23 cellular contexts compared by ENCODE assay signal in the genomic region with DNA sequence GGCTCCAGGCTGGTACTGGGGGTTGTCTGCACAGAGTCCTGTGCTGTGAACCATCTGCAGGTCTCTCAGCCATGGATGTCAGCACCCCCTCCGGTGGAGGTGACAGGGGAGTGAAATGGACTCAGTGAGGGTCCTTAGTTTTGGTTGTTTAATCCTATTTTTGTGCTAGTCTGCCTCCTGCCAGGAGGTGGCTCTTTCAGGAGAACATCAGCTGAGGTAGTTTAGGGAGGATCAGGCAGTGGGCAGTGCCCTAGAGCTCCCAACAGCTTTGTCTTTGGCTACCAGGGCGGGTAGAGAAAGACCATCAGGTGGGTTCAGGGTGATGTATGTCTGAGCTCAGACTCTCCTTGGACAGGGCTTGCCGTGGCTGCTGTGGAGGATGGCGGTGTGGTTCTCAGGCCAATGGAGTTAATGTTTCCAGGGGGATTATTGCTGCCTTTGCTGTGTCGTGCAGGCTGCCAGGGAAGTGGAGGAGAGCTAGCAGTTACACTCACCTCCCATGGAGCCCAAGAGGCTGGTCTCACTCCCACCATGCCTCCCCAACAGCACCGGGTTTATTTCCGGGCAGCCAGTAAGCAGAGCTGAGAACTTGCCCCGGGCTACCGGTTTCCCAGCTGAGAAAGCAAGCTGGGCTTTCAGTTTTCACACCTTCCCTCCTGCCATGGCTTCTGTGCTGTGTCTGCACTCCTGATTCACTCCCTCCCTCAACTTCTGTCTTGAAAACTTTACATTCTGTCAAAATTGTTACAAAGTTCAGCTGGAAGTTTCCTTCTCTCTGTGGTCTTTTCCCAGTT.
"Had no signal": no experiment of that assay in that cellular context is flagged by ENCODE, and none has a peak within 500 bp of the region (broad histone marks: within the 10 kb centered on the region; RNA-seq: fewer than 3 reads in every experiment).

No MANE protein-coding gene starts in this region.

- H3K27me3 Mint-ChIP-seq: activated naive CD8-positive, alpha-beta T cell treated with anti-CD3 and anti-CD28 coated beads for 36 hours; activated T-cell treated with anti-CD3 and anti-CD28 coated beads, Interleukin-2, amount 50 U/mL, for 24 hours; activated T-helper 17 cell treated with anti-CD3 and anti-CD28 coated beads, Interleukin-2, amount 50 U/mL, for 72 hours; central memory CD8-positive, alpha-beta T cell; naive B cell; stimulated activated naive CD8-positive, alpha-beta T cell treated with anti-CD3 and anti-CD28 coated beads, Interleukin-15, Interleukin-2, amounts not matched to agents 100 ng/mL and 50 ng/mL, for 24 hours; T-cell had no signal

- H3K4me3 ChIP-seq: breast epithelium, colonic mucosa, dorsolateral prefrontal cortex, heart left ventricle, thyroid gland, upper lobe of right lung had no signal

- H3K36me3 Mint-ChIP-seq: activated naive CD8-positive, alpha-beta T cell treated with anti-CD3 and anti-CD28 coated beads for 36 hours; naive B cell; T-cell had no signal

- H3K36me3 ChIP-seq: breast epithelium, colonic mucosa, heart left ventricle, thyroid gland, upper lobe of right lung, WERI-Rb-1 had no signal

- H3K4me1 Mint-ChIP-seq: activated naive CD8-positive, alpha-beta T cell treated with anti-CD3 and anti-CD28 coated beads for 36 hours; activated T-helper 17 cell treated with anti-CD3 and anti-CD28 coated beads, Interleukin-2, amount 50 U/mL, for 72 hours; central memory CD8-positive, alpha-beta T cell; naive B cell; neural crest cell; T-cell had no signal

- ATAC-seq: activated T-helper 17 cell treated with anti-CD3 and anti-CD28 coated beads, Interleukin-2, amount 50 U/mL, for 72 hours; heart left ventricle; left cardiac atrium; T-cell; upper lobe of right lung had no signal

- H3K9me3 ChIP-seq: colonic mucosa, thyroid gland had no signal

- H3K27ac Mint-ChIP-seq: activated naive CD8-positive, alpha-beta T cell treated with anti-CD3 and anti-CD28 coated beads for 36 hours; activated T-cell treated with anti-CD3 and anti-CD28 coated beads, Interleukin-2, amount 50 U/mL, for 24 hours; activated T-helper 17 cell treated with anti-CD3 and anti-CD28 coated beads, Interleukin-2, amount 50 U/mL, for 72 hours; stimulated activated naive CD8-positive, alpha-beta T cell treated with anti-CD3 and anti-CD28 coated beads, Interleukin-15, Interleukin-2, amounts not matched to agents 100 ng/mL and 50 ng/mL, for 24 hours; T-cell; T-helper 2 cell treated with Interferon-gamma antibody and Interleukin-4, amounts not matched to agents 5 μg/mL and 100 μg/mL, for 36 hours had no signal

- H3K4me3 Mint-ChIP-seq: activated naive CD8-positive, alpha-beta T cell treated with anti-CD3 and anti-CD28 coated beads for 36 hours; activated T-cell treated with anti-CD3 and anti-CD28 coated beads, Interleukin-2, amount 50 U/mL, for 24 hours; activated T-helper 17 cell treated with anti-CD3 and anti-CD28 coated beads, Interleukin-2, amount 50 U/mL, for 72 hours; central memory CD8-positive, alpha-beta T cell; naive B cell; neural crest cell; stimulated activated naive CD8-positive, alpha-beta T cell treated with anti-CD3 and anti-CD28 coated beads, Interleukin-15, Interleukin-2, amounts not matched to agents 100 ng/mL and 50 ng/mL, for 24 hours; T-cell; T-helper 2 cell treated with Interferon-gamma antibody and Interleukin-4, amounts not matched to agents 5 μg/mL and 100 μg/mL, for 36 hours had no signal

- H3K4me1 ChIP-seq: breast epithelium, colonic mucosa, heart left ventricle, thyroid gland, upper lobe of right lung had no signal

- H3K27me3 ChIP-seq: breast epithelium, colonic mucosa, dorsolateral prefrontal cortex, heart left ventricle, thyroid gland, upper lobe of right lung had no signal

- H3K27ac ChIP-seq: breast epithelium, colonic mucosa, dorsolateral prefrontal cortex, heart left ventricle, thyroid gland, upper lobe of right lung, WERI-Rb-1 had no signal

- DNase-seq: activated CD8-positive, alpha-beta memory T cell treated with anti-CD3 and anti-CD28 coated beads for 24 hours; activated CD8-positive, alpha-beta memory T cell treated with anti-CD3 and anti-CD28 coated beads, Interleukin-2, amount 50 U/mL, for 4 hours; activated naive CD8-positive, alpha-beta T cell treated with anti-CD3 and anti-CD28 coated beads for 36 hours; activated T-cell treated with anti-CD3 and anti-CD28 coated beads, Interleukin-2, amount 50 U/mL, for 24 hours; amniotic stem cell; colonic mucosa; dorsolateral prefrontal cortex; heart left ventricle; islet precursor cell; left cardiac atrium; naive B cell; stimulated activated CD4-positive, alpha-beta T cell treated with anti-CD3 and anti-CD28 coated beads, Interleukin-4, amount 100 ng/mL, for 1 hour; substantia nigra; T-cell; thyroid gland; upper lobe of right lung; WERI-Rb-1 had no signal
